Comparison of ENCODE assay signal across 24 cellular contexts in the genomic region with DNA sequence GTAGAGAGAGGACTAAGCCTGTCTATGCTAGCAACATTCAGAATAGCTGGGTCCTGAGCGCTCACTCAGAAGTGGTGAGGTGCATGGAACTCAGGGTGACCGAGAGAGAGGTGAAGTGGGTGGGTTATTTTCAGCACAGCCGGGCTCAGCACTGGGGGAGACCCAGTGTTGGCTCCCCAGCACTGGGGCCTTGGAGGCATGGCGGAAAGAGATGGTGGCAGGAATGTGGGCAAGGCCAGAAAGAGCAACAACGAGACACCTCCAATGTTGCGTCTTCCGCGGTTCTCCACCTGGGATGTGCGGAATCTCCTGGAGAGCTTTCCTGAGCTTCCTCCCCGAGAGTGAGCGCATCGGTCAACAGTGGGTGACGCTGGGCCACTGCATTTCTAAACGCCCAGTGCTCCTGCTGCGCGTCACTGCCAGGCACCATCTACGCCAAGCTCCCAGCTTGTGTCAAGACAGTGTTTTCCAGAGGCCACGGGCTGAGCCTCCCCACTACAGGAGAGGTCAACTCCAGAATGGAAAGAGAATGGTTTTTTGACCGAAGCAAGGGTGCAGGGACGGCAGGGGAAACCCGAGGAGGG.
"Had no signal": no experiment of that assay in that cellular context is flagged by ENCODE, and none has a peak within 500 bp of the region (broad histone marks: within the 10 kb centered on the region; RNA-seq: fewer than 3 reads in every experiment).

No MANE protein-coding gene starts in this region.

- H3K4me2 ChIP-seq: KMS-11 had no signal

- H3K9ac ChIP-seq: KMS-11 had no signal

- H3K4me1 ChIP-seq: breast epithelium, SJSA1 had no signal

- ATAC-seq: Panc1, SK-N-SH treated with all-trans-retinoic acid at 6 μM for 48 hours, WTC11 had no signal

- DNase-seq: activated CD4-positive, alpha-beta T cell treated with anti-CD3 and anti-CD28 coated beads for 48 hours; activated CD4-positive, alpha-beta T cell treated with anti-CD3 and anti-CD28 coated beads, Interleukin-2, amount 50 U/mL, for 48 hours; activated CD4-positive, CD25-positive, alpha-beta regulatory T cell treated with anti-CD3 and anti-CD28 coated beads, Interleukin-2, amount 50 U/mL, for 72 hours; activated T-cell treated with anti-CD3 and anti-CD28 coated beads, Interleukin-2, amount 50 U/mL, for 1 hour; aorta; caudate nucleus; MV-4-11; NCI-H1092 treated with DMSO at 0.1 percent for 48 hours; NCI-H1417 treated with DMSO at 0.1 percent for 48 hours; NCI-H1694; NCI-H2029; NCI-H2107; NCI-H2171 treated with DMSO at 0.1 percent for 48 hours; NCI-H226; NCI-H510A; NCI-H526 treated with DMSO at 0.1 percent for 48 hours; NCI-H82; SHP77 had no signal

- H3K27me3 ChIP-seq: breast epithelium, SJSA1 had no signal

- H3K4me3 ChIP-seq: breast epithelium, SJSA1 had no signal

- H3K36me3 ChIP-seq: breast epithelium, SJSA1 had no signal

- H3K9me3 ChIP-seq: breast epithelium, SJSA1 had no signal

- H3K27ac ChIP-seq: breast epithelium, KMS-11, SJSA1 had no signal
